Comparison of ENCODE assay signal across 23 cellular contexts in the genomic region with DNA sequence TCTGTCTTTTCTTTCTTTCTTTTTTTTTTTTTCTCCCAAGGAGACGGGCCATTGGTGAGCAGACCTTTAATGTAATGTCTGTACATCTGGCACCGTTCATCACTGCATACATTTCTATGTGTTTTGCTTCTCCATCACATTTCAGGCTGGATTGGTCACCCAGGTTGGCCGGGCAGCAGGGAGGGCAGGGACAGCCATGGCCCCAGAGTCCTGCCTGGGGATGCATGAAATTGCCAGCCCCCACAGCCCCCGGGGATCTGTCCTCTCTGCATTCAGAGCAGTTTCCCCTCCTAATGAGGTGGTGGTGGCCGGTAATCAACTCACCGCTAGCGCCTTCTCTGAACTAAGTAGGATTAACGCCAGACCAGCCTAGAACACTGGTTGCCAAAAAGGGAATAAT. TPM values are rescaled to one million over a fixed set of nuclear protein-coding genes. Genes with fewer than 3 reads are reported as not detected.
"Had no signal": no experiment of that assay in that cellular context is flagged by ENCODE, and none has a peak within 500 bp of the region (broad histone marks: within the 10 kb centered on the region; RNA-seq: fewer than 3 reads in every experiment).

No MANE protein-coding gene starts in this region.

- H3K36me3 Mint-ChIP-seq: IgD-negative memory B cell had no signal

- H3K27ac ChIP-seq: HL-60, KMS-11 had no signal

- H3K4me3 ChIP-seq: K562 had no signal

- H3K9me3 ChIP-seq: SK-N-SH had no signal

- H3K4me3 Mint-ChIP-seq: IgD-negative memory B cell had no signal

- H3K27ac Mint-ChIP-seq: IgD-negative memory B cell had no signal

- DNase-seq: Kasumi-1, MV-4-11, NCI-H1048, NCI-H1105, NCI-H1417, NCI-H1436 treated with DMSO at 0.1 percent for 48 hours, NCI-H1694, NCI-H187 treated with DMSO at 0.1 percent for 48 hours, NCI-H2029 treated with DMSO at 0.1 percent for 48 hours, NCI-H2171 treated with DMSO at 0.1 percent for 48 hours, NCI-H345, NCI-H446 treated with DMSO at 0.1 percent for 48 hours, NCI-H510A treated with DMSO at 0.1 percent for 48 hours, NCI-H526, RPMI8226, SHP77, SK-N-SH, SW 1271 had no signal

- H3K4me2 ChIP-seq: KMS-11, SK-N-SH had no signal

- H3K9me3 Mint-ChIP-seq: IgD-negative memory B cell had no signal

RNA-seq across cellular contexts. Expression of a gene that starts 50.4 kb away (rescaled TPM):
- total RNA-seq: K562, SK-MEL-5 had no signal
